ENCODE assay signal across 9 cellular contexts in genomic region chr9:115211413-115212204, GRCh38.
DNase-seq lines count a peak whose midpoint lies in the region; ATAC-seq and TF ChIP-seq lines count a peak whose summit lies in the region.
"Had no signal": no experiment of that assay in that cellular context is flagged by ENCODE, and none has a peak within 500 bp of the region (broad histone marks: within the 10 kb centered on the region; RNA-seq: fewer than 3 reads in every experiment).

No MANE protein-coding gene starts in this region.

- DNase-seq in GM13977 (ENCODE audit: low spot score) (peak; percentile 12), iris pigment epithelial cell (ENCODE audit: low read depth) (peak; percentile 62), esophagus muscularis mucosa (ENCODE audit: extremely low spot score) (no peak), NCI-H2196 treated with DMSO at 0.1 percent for 48 hours (lab: John Stamatoyannopoulos, UW; ENCODE audit: unreplicated experiment) (no peak)
- DNase-seq in activated CD4-positive, alpha-beta T cell treated with anti-CD3 and anti-CD28 coated beads, Interleukin-2, amount 10 ng/mL, durations not matched to agents 7 days and 5 days, result no peak
- no peak for DNase-seq in activated naive CD4-positive, alpha-beta T cell treated with anti-CD3 and anti-CD28 coated beads, Interleukin-2, amount 50 U/mL, for 16 hours
- DNase-seq: heart left ventricle had no signal

- in situ Hi-C loops in GM13977 (cut with MboI; ENCODE audit: low pct_unique_long_range_greater_than_20kb, low sequenced_read_pairs, unreplicated experiment), result loop anchor here (25.0 kb wide), 1 partner anchor 524 kb away; the partner anchor contains the start of gene TEX48

- H3K9me3 ChIP-seq in esophagus muscularis mucosa, result no peaks in the 10 kb centered on the region
- H3K9me3 ChIP-seq: heart left ventricle had no signal

- no peaks in the 10 kb centered on the region for H3K36me3 Mint-ChIP-seq in activated CD4-positive, alpha-beta T cell treated with anti-CD3 and anti-CD28 coated beads, Interleukin-2, amount 10 ng/mL, durations not matched to agents 7 days and 5 days (ENCODE audit: low read depth)

- H3K4me1 Mint-ChIP-seq in activated CD4-positive, alpha-beta T cell treated with anti-CD3 and anti-CD28 coated beads, Interleukin-2, amount 10 ng/mL, durations not matched to agents 7 days and 5 days, result peaks cover 31% of the 10 kb centered on the region

- POLR2A ChIA-PET in activated CD4-positive, alpha-beta T cell treated with anti-CD3 and anti-CD28 coated beads, Interleukin-2, amount 10 ng/mL, durations not matched to agents 7 days and 5 days (lab: Charles Lee), result no interaction called here

- H3K27ac ChIP-seq in esophagus muscularis mucosa (replicated peaks in 1 of 4), result no peak overlapping the region

- no peak overlapping the region for H3K4me3 ChIP-seq in esophagus muscularis mucosa
- H3K4me3 ChIP-seq: heart left ventricle had no signal

- intact Hi-C loops in esophagus muscularis mucosa (cut with DNase I), result no loop called here

- WGBS in esophagus muscularis mucosa, result 59% methylated on average over 3 of the region's 3 CpGs

- no peak overlapping the region for H3K27ac Mint-ChIP-seq in activated CD4-positive, alpha-beta T cell treated with anti-CD3 and anti-CD28 coated beads, Interleukin-2, amount 10 ng/mL, durations not matched to agents 7 days and 5 days

- H3K27me3 Mint-ChIP-seq in activated CD4-positive, alpha-beta T cell treated with anti-CD3 and anti-CD28 coated beads, Interleukin-2, amount 10 ng/mL, durations not matched to agents 7 days and 5 days, result peaks cover 21% of the 10 kb centered on the region

- CTCF ChIA-PET in activated CD4-positive, alpha-beta T cell treated with anti-CD3 and anti-CD28 coated beads, Interleukin-2, amount 10 ng/mL, durations not matched to agents 7 days and 5 days (lab: Charles Lee), result no interaction called here

- TF ChIP-seq CTCF in GM13977 (IDR thresholded peaks at IDR 0.05; ENCODE audit: extremely low read depth, insufficient read depth, missing control alignments) (no peak), esophagus muscularis mucosa (IDR thresholded peaks at IDR 0.05) (no peak)

- no peak for TF ChIP-seq EP300 in esophagus muscularis mucosa (IDR thresholded peaks at IDR 0.05)

- H3K27me3 ChIP-seq in esophagus muscularis mucosa, result no peaks in the 10 kb centered on the region

- H3K4me1 ChIP-seq in esophagus muscularis mucosa, result peaks cover 3 to 34% (median 28%) of the 10 kb centered on the region in 4 donors

- peak; percentile 67 for ATAC-seq in GM21786 (IDR thresholded peaks at IDR 0.05; ENCODE audit: unreplicated experiment)
- ATAC-seq in HG03558 (IDR thresholded peaks at IDR 0.05; ENCODE audit: extremely low read depth, unreplicated experiment), result peak; percentile 44

- no peak overlapping the region for H3K4me3 Mint-ChIP-seq in activated CD4-positive, alpha-beta T cell treated with anti-CD3 and anti-CD28 coated beads, Interleukin-2, amount 10 ng/mL, durations not matched to agents 7 days and 5 days

- no peaks in the 10 kb centered on the region for H3K36me3 ChIP-seq in esophagus muscularis mucosa
- H3K36me3 ChIP-seq: heart left ventricle had no signal

- H3K9me3 Mint-ChIP-seq in activated CD4-positive, alpha-beta T cell treated with anti-CD3 and anti-CD28 coated beads, Interleukin-2, amount 10 ng/mL, durations not matched to agents 7 days and 5 days, result no peaks in the 10 kb centered on the region

- no peak for TF ChIP-seq POLR2A in esophagus muscularis mucosa (IDR thresholded peaks at IDR 0.05; ENCODE audit: low read depth)

Comparison
In these comparisons a context has a peak if more than half of its experiments do, and no peak if none do; other contexts are left out.
1. DNase-seq: peak in GM13977 (single experiment) and iris pigment epithelial cell (single experiment); none in activated CD4-positive, alpha-beta T cell treated with anti-CD3 and anti-CD28 coated beads, Interleukin-2, amount 10 ng/mL, durations not matched to agents 7 days and 5 days (single experiment), esophagus muscularis mucosa (single experiment), activated naive CD4-positive, alpha-beta T cell treated with anti-CD3 and anti-CD28 coated beads, Interleukin-2, amount 50 U/mL, for 16 hours (single experiment) and NCI-H2196 treated with DMSO at 0.1 percent for 48 hours (single experiment).